Comparison of ENCODE assay signal across 14 cellular contexts in genomic region chr5:54807421-54807820, GRCh38.
DNase-seq lines count a peak whose midpoint lies in the region; ATAC-seq, FAIRE-seq and TF ChIP-seq lines count a peak whose summit lies in the region.
"Had no signal": no experiment of that assay in that cellular context is flagged by ENCODE, and none has a peak within 500 bp of the region (broad histone marks: within the 10 kb centered on the region; RNA-seq: fewer than 3 reads in every experiment).

No MANE protein-coding gene starts in this region.

- no peak for FAIRE-seq in pancreas (lab: Jason Lieb, UNC)

- H3K9me3 ChIP-seq in pancreas (no peaks in the 10 kb centered on the region), right cardiac atrium (ENCODE audit: control insufficient read depth, low read length) (no peaks in the 10 kb centered on the region)

- H3K27me3 ChIP-seq in pancreas (no peaks in the 10 kb centered on the region), right cardiac atrium (ENCODE audit: control insufficient read depth, insufficient read depth) (no peaks in the 10 kb centered on the region)

- ATAC-seq in pancreas = peak; percentile 68 to 90 (median 90)
- ATAC-seq in right cardiac atrium = no peak
- no peak for ATAC-seq in GM21619 (IDR thresholded peaks at IDR 0.05; ENCODE audit: unreplicated experiment)
- ATAC-seq: T-helper 17 cell had no signal

- H3K4me1 ChIP-seq in pancreas (no peaks in the 10 kb centered on the region), right cardiac atrium (ENCODE audit: control insufficient read depth, insufficient read depth, low read length) (peaks cover 1% of the 10 kb centered on the region)

- H3K4me3 ChIP-seq in pancreas = no peak overlapping the region
- H3K4me3 ChIP-seq in right cardiac atrium (ENCODE audit: low read length) = no peak overlapping the region

- TF ChIP-seq CTCF in pancreas (IDR thresholded peaks at IDR 0.05) = no peak

- H3K36me3 ChIP-seq in pancreas = no peaks in the 10 kb centered on the region

- peak; percentile 72 for DNase-seq in DMS53 treated with DMSO at 0.1 percent for 48 hours (lab: John Stamatoyannopoulos, UW; ENCODE audit: unreplicated experiment)
- DNase-seq in RPMI7951 (ENCODE audit: low read depth) = peak; percentile 64
- peak; percentile 30 for DNase-seq in fibroblast of gingiva (ENCODE audit: low read depth)
- DNase-seq in pancreas = no peak
- DNase-seq in activated CD4-positive, alpha-beta T cell treated with anti-CD3 and anti-CD28 coated beads, Interleukin-2, amount 50 U/mL, for 1 hour = no peak
- DNase-seq in right cardiac atrium = no peak
- DNase-seq in stimulated activated CD4-positive, alpha-beta T cell treated with anti-CD3 and anti-CD28 coated beads, Interleukin-4, amount 100 ng/mL, for 1 hour = no peak
- DNase-seq: activated CD8-positive, alpha-beta memory T cell treated with anti-CD3 and anti-CD28 coated beads, Interleukin-2, amount 50 U/mL, for 4 hours; cerebellar nuclear complex; MM.1S; stimulated activated CD4-positive, alpha-beta T cell treated with anti-CD3 and anti-CD28 coated beads, Interleukin-4, amount 100 ng/mL, for 4 hours; substantia nigra; T-helper 17 cell had no signal

- H3K27ac ChIP-seq in pancreas (peak overlapping the region in 3 of 4 donors; percentile 49 to 80 (median 72)), right cardiac atrium (ENCODE audit: low read length) (no peak overlapping the region)

- intact Hi-C loops in pancreas (cut with DNase I) (no loop called here), right cardiac atrium (cut with DNase I) (no loop called here)

- 37 to 49% methylated on average over 1 of the region's 1 CpG for WGBS in pancreas, 2 donors
- WGBS in right cardiac atrium = 72% methylated on average over 1 of the region's 1 CpG

Comparison
In these comparisons a context has a peak if more than half of its experiments do, and no peak if none do; other contexts are left out.
1. DNase-seq: peak in DMS53 treated with DMSO at 0.1 percent for 48 hours (single experiment), RPMI7951 (single experiment) and fibroblast of gingiva (single experiment); none in pancreas (0 of 6), activated CD4-positive, alpha-beta T cell treated with anti-CD3 and anti-CD28 coated beads, Interleukin-2, amount 50 U/mL, for 1 hour (single experiment), right cardiac atrium (0 of 3) and stimulated activated CD4-positive, alpha-beta T cell treated with anti-CD3 and anti-CD28 coated beads, Interleukin-4, amount 100 ng/mL, for 1 hour (single experiment).
2. ATAC-seq: peak in pancreas (4 of 4); none in right cardiac atrium (0 of 2) and GM21619 (single experiment).